ENCODE assay signal across 10 cellular contexts in genomic region chr17:50164697-50164988, GRCh38. TPM values are rescaled to one million over a fixed set of nuclear protein-coding genes. Genes with fewer than 3 reads are reported as not detected.
"Had no signal": no experiment of that assay in that cellular context is flagged by ENCODE, and none has a peak within 500 bp of the region (broad histone marks: within the 10 kb centered on the region; RNA-seq: fewer than 3 reads in every experiment).

No MANE protein-coding gene starts in this region.

- H3K36me3 ChIP-seq: adrenal gland, neutrophil, stomach, vagina had no signal

- ATAC-seq: activated CD4-positive, CD25-positive, alpha-beta regulatory T cell treated with anti-CD3 and anti-CD28 coated beads, Interleukin-2, amount 50 U/mL, for 24 hours; naive thymus-derived CD4-positive, alpha-beta T cell had no signal

- H3K4me3 ChIP-seq: adrenal gland, stomach, vagina had no signal

- DNase-seq: activated naive CD4-positive, alpha-beta T cell treated with anti-CD3 and anti-CD28 coated beads, Interleukin-2, amount 50 U/mL, for 16 hours; adrenal gland; naive thymus-derived CD4-positive, alpha-beta T cell; stimulated activated CD4-positive, alpha-beta T cell treated with anti-CD3 and anti-CD28 coated beads, Interleukin-4, amount 100 ng/mL, for 24 hours; stomach; T-helper 2 cell had no signal

- H3K27me3 ChIP-seq: adrenal gland, stomach, vagina had no signal

- FAIRE-seq: TTC549 had no signal

- H3K27ac ChIP-seq: adrenal gland, neutrophil, vagina had no signal

- H3K9me3 ChIP-seq: adrenal gland, neutrophil, stomach, vagina had no signal

RNA-seq across cellular contexts. Expression of gene SGCA, which starts 1.2 kb away (rescaled TPM):
- polyA plus RNA-seq: naive thymus-derived CD4-positive, alpha-beta T cell had no signal

RNA-seq across cellular contexts. Expression of gene SAMD14, which starts 34.7 kb away (rescaled TPM):
- polyA plus RNA-seq: naive thymus-derived CD4-positive, alpha-beta T cell had no signal

RNA-seq across cellular contexts. Expression of gene COL1A1, which starts 36.8 kb away (rescaled TPM):
- polyA plus RNA-seq: naive thymus-derived CD4-positive, alpha-beta T cell had no signal
